Comparison of ENCODE assay signal across 12 cellular contexts in genomic region chr4:158410272-158410671, GRCh38.
DNase-seq lines count a peak whose midpoint lies in the region; ATAC-seq and TF ChIP-seq lines count a peak whose summit lies in the region.
"Had no signal": no experiment of that assay in that cellular context is flagged by ENCODE, and none has a peak within 500 bp of the region (broad histone marks: within the 10 kb centered on the region; RNA-seq: fewer than 3 reads in every experiment).

No MANE protein-coding gene starts in this region.

- CTCF ChIA-PET in SK-N-SH (lab: Yijun Ruan, JAX) = no interaction called here

- DNase-seq in SK-N-SH (no peak), NB4 (ENCODE audit: low read depth) (peak; percentile 2), dermis blood vessel endothelial cell (peak; percentile 10), stromal cell of bone marrow (ENCODE audit: low read depth) (peak; percentile 15), NK-92 (lab: John Stamatoyannopoulos, UW; ENCODE audit: unreplicated experiment) (no peak), ascending aorta (ENCODE audit: low spot score in 2 of 2) (no peak)
- DNase-seq: activated CD8-positive, alpha-beta memory T cell treated with anti-CD3 and anti-CD28 coated beads, Interleukin-2, amount 10 ng/mL, durations not matched to agents 7 days and 5 days; effector CD8-positive, alpha-beta T cell; T-helper 2 cell had no signal

- TF ChIP-seq EP300 in SK-N-SH (IDR thresholded peaks at IDR 0.05; ENCODE audit: borderline replicate concordance in 1 of 2, low read depth in 1 of 2, low read length in 1 of 2) = no peak

- no peaks in the 10 kb centered on the region for H3K79me2 ChIP-seq in SK-N-SH (ENCODE audit: insufficient read depth)

- H3K9me3 ChIP-seq in SK-N-SH (no peaks in the 10 kb centered on the region), ascending aorta (peaks cover 0 to 4% of the 10 kb centered on the region in 2 donors)

- H4K20me1 ChIP-seq in SK-N-SH (ENCODE audit: insufficient read depth) = no peaks in the 10 kb centered on the region
- H4K20me1 ChIP-seq: BLaER1 had no signal

- H3K27me3 ChIP-seq in SK-N-SH (ENCODE audit: insufficient read depth) (no peaks in the 10 kb centered on the region; the same call in 1 of the 2 replicates), ascending aorta (no peaks in the 10 kb centered on the region)
- H3K27me3 ChIP-seq: BLaER1 had no signal

- POLR2A ChIA-PET in SK-N-SH (lab: Yijun Ruan, JAX) = no interaction called here

- H3K4me3 ChIP-seq in SK-N-SH (ENCODE audit: low read depth in 2 of 2, low read length in 1 of 2) (no peak overlapping the region), NB4 (ENCODE audit: low read depth, low read length) (no peak overlapping the region), ascending aorta (no peak overlapping the region)
- H3K4me3 ChIP-seq: BLaER1 had no signal

- H3K4me1 ChIP-seq in SK-N-SH (ENCODE audit: control insufficient read depth in 1 of 2, insufficient read depth in 2 of 2, low read depth in 1 of 2, low read length in 1 of 2) (no peaks in the 10 kb centered on the region), ascending aorta (no peaks in the 10 kb centered on the region)
- H3K4me1 ChIP-seq: BLaER1 had no signal

- H3K27ac ChIP-seq in SK-N-SH (ENCODE audit: low read depth in 2 of 2, low read length in 1 of 2) = no peak overlapping the region
- H3K27ac ChIP-seq in ascending aorta = no peak overlapping the region
- H3K27ac ChIP-seq: BLaER1 had no signal

- no peak overlapping the region for H3K9ac ChIP-seq in SK-N-SH
- H3K9ac ChIP-seq: BLaER1 had no signal

- 39% methylated on average over 3 of the region's 3 CpGs for WGBS in SK-N-SH (ENCODE audit: low lambda C conversion rate)

- no peak for TF ChIP-seq POLR2A in NB4 (IDR thresholded peaks at IDR 0.05; ENCODE audit: extremely low read depth, insufficient read length)

- H3K4me2 ChIP-seq in SK-N-SH = no peak overlapping the region
- H3K4me2 ChIP-seq: BLaER1 had no signal

- TF ChIP-seq RAD21 in SK-N-SH (IDR thresholded peaks at IDR 0.05; ENCODE audit: low read length) = peak; percentile 19; the same call in 1 of the 2 replicates

- H3K36me3 ChIP-seq in SK-N-SH (replicated peaks in 1 of 2; ENCODE audit: control insufficient read depth in 1 of 2, insufficient read depth in 2 of 2, low read length in 1 of 2) = no peaks in the 10 kb centered on the region
- H3K36me3 ChIP-seq in ascending aorta = no peaks in the 10 kb centered on the region
- H3K36me3 ChIP-seq: BLaER1 had no signal

- H2AFZ ChIP-seq in SK-N-SH (ENCODE audit: low read depth) = no peak overlapping the region

- no peaks in the 10 kb centered on the region for H3F3A ChIP-seq in SK-N-SH (replicated peaks; ENCODE audit: insufficient read depth)

- ATAC-seq in SK-N-SH treated with all-trans-retinoic acid at 6 μM for 48 hours = no peak
- no peak for ATAC-seq in HG03354 (IDR thresholded peaks at IDR 0.05; ENCODE audit: poor library complexity, severe bottlenecking, unreplicated experiment)
- ATAC-seq: activated CD8-positive, alpha-beta memory T cell treated with anti-CD3 and anti-CD28 coated beads, Interleukin-2, amount 10 ng/mL, durations not matched to agents 7 days and 5 days had no signal

- no peaks in the 10 kb centered on the region for H3K9me2 ChIP-seq in SK-N-SH

- intact Hi-C loops in ascending aorta (cut with DNase I) = no loop called here

- no peak for TF ChIP-seq CTCF in SK-N-SH (IDR thresholded peaks at IDR 0.05)
- TF ChIP-seq CTCF in NB4 (IDR thresholded peaks at IDR 0.05; ENCODE audit: low read depth, low read length) = no peak
- no peak for TF ChIP-seq CTCF in ascending aorta (IDR thresholded peaks at IDR 0.05)

TF ChIP-seq in SK-N-SH, 30 proteins besides CTCF, POLR2A, EP300 and RAD21:
- no peak for TF ChIP-seq MXI1 (IDR thresholded peaks at IDR 0.05; ENCODE audit: low read depth, low read length)
- no peak for TF ChIP-seq SIN3A (IDR thresholded peaks at IDR 0.05; ENCODE audit: borderline replicate concordance, low read depth, low read length)

TF ChIP-seq in SK-N-SH treated with all-trans-retinoic acid at 6 μM for 48 hours, 23 proteins besides CTCF, POLR2A, EP300 and RAD21:
- TF ChIP-seq, protein P1, sequence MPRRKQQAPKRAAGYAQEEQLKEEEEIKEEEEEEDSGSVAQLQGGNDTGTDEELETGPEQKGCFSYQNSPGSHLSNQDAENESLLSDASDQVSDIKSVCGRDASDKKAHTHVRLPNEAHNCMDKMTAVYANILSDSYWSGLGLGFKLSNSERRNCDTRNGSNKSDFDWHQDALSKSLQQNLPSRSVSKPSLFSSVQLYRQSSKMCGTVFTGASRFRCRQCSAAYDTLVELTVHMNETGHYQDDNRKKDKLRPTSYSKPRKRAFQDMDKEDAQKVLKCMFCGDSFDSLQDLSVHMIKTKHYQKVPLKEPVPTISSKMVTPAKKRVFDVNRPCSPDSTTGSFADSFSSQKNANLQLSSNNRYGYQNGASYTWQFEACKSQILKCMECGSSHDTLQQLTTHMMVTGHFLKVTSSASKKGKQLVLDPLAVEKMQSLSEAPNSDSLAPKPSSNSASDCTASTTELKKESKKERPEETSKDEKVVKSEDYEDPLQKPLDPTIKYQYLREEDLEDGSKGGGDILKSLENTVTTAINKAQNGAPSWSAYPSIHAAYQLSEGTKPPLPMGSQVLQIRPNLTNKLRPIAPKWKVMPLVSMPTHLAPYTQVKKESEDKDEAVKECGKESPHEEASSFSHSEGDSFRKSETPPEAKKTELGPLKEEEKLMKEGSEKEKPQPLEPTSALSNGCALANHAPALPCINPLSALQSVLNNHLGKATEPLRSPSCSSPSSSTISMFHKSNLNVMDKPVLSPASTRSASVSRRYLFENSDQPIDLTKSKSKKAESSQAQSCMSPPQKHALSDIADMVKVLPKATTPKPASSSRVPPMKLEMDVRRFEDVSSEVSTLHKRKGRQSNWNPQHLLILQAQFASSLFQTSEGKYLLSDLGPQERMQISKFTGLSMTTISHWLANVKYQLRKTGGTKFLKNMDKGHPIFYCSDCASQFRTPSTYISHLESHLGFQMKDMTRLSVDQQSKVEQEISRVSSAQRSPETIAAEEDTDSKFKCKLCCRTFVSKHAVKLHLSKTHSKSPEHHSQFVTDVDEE (CRISPR knock-in tag; IDR thresholded peaks at IDR 0.05) = no peak
- TF ChIP-seq ZNF565 (CRISPR knock-in tag; conservative IDR thresholded peaks at IDR 0.05; ENCODE audit: low read depth) (no peak), OSR1 (CRISPR knock-in tag; IDR thresholded peaks at IDR 0.05) (no peak), ESRRG (CRISPR knock-in tag; IDR thresholded peaks at IDR 0.05) (no peak), PATZ1 (CRISPR knock-in tag; IDR thresholded peaks at IDR 0.05; ENCODE audit: borderline replicate concordance) (no peak), ISL1 (CRISPR knock-in tag; IDR thresholded peaks at IDR 0.05) (no peak), ZNF70 (CRISPR knock-in tag; IDR thresholded peaks at IDR 0.05) (no peak), ZC3H10 (CRISPR knock-in tag; IDR thresholded peaks at IDR 0.05) (no peak), RARB (CRISPR knock-in tag; IDR thresholded peaks at IDR 0.05) (no peak), TOX (CRISPR knock-in tag; IDR thresholded peaks at IDR 0.05; ENCODE audit: borderline replicate concordance) (no peak), ZNF8 (CRISPR knock-in tag; IDR thresholded peaks at IDR 0.05) (no peak), ARNTL (CRISPR knock-in tag; IDR thresholded peaks at IDR 0.05; ENCODE audit: borderline replicate concordance, low read depth) (no peak), PPARA (CRISPR knock-in tag; IDR thresholded peaks at IDR 0.05; ENCODE audit: borderline replicate concordance) (no peak), ZFP30 (CRISPR knock-in tag; IDR thresholded peaks at IDR 0.05) (no peak)

Comparison
In these comparisons a context has a peak if more than half of its experiments do, and no peak if none do; other contexts are left out.
1. DNase-seq: peak in NB4 (single experiment), dermis blood vessel endothelial cell (single experiment) and stromal cell of bone marrow (single experiment); none in SK-N-SH (single experiment), NK-92 (single experiment) and ascending aorta (0 of 2).